31 cellular contexts compared by ENCODE assay signal in the genomic region with DNA sequence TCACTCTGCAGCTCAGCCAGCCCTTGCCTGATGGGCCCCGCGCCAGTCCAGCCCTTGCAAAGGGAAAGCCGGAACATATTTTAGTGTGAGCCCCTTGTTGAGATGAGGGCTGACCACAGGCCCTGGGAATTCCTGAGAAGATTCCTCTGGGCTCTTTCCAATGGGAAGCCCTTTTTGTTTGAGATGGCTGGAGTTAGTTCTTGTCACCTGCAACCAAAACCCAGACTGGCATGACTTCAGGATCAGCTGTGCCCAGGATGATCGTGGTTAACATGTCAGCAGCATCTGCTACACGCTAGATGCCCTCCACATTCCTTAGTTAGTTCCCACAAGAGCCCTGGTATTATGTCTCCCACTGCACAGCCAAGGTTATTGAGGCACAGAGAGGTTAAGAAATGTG. TPM values are rescaled to one million over a fixed set of nuclear protein-coding genes. Genes with fewer than 3 reads are reported as not detected.
"Had no signal": no experiment of that assay in that cellular context is flagged by ENCODE, and none has a peak within 500 bp of the region (broad histone marks: within the 10 kb centered on the region; RNA-seq: fewer than 3 reads in every experiment).

No MANE protein-coding gene starts in this region.

- H3K27me3 Mint-ChIP-seq: activated CD4-positive, alpha-beta T cell treated with anti-CD3 and anti-CD28 coated beads for 36 hours; activated CD4-positive, alpha-beta T cell treated with anti-CD3 and anti-CD28 coated beads, Interleukin-2, amount 10 ng/mL, durations not matched to agents 7 days and 5 days; activated naive CD4-positive, alpha-beta T cell treated with anti-CD3 and anti-CD28 coated beads, Interleukin-2, amount 50 U/mL, for 24 hours; activated T-cell treated with anti-CD3 and anti-CD28 coated beads, Interleukin-2, amount 50 U/mL, for 24 hours had no signal

- H3K4me1 ChIP-seq: ascending aorta, body of pancreas, breast epithelium had no signal

- H3K4me3 ChIP-seq: ascending aorta, body of pancreas, breast epithelium, SJCRH30, SK-N-MC had no signal

- H3K4me1 Mint-ChIP-seq: activated CD4-positive, alpha-beta T cell treated with anti-CD3 and anti-CD28 coated beads for 36 hours; activated CD4-positive, alpha-beta T cell treated with anti-CD3 and anti-CD28 coated beads, Interleukin-2, amount 10 ng/mL, durations not matched to agents 7 days and 5 days; activated naive CD4-positive, alpha-beta T cell treated with anti-CD3 and anti-CD28 coated beads, Interleukin-2, amount 50 U/mL, for 24 hours; activated naive CD8-positive, alpha-beta T cell treated with anti-CD3 and anti-CD28 coated beads, Interleukin-2, amount 10 ng/mL, durations not matched to agents 7 days and 5 days had no signal

- DNase-seq: activated CD4-positive, alpha-beta T cell treated with anti-CD3 and anti-CD28 coated beads for 36 hours; activated CD4-positive, alpha-beta T cell treated with anti-CD3 and anti-CD28 coated beads, Interleukin-2, amount 10 ng/mL, durations not matched to agents 7 days and 5 days; activated CD4-positive, alpha-beta T cell treated with anti-CD3 and anti-CD28 coated beads, Interleukin-2, amount 50 U/mL, for 48 hours; activated CD8-positive, alpha-beta T cell treated with anti-CD3 and anti-CD28 coated beads, Interleukin-2, amount 10 ng/mL, durations not matched to agents 7 days and 5 days; activated gamma-delta T cell; activated naive CD4-positive, alpha-beta T cell treated with Interleukin-2 at 50 U/mL for 16 hours; activated naive CD8-positive, alpha-beta T cell treated with anti-CD3 and anti-CD28 coated beads, Interleukin-2, amount 10 ng/mL, durations not matched to agents 7 days and 5 days; activated T-cell treated with anti-CD3 and anti-CD28 coated beads, Interleukin-2, amount 50 U/mL, for 24 hours; amygdala; body of pancreas; NCI-H1105; NCI-H1417 treated with DMSO at 0.1 percent for 48 hours; NCI-H187 treated with DMSO at 0.1 percent for 48 hours; NCI-H2081; NCI-H226; NCI-H446 treated with DMSO at 0.1 percent for 48 hours; NCI-H524; NCI-H69; NCI-H82; SHP77; SJCRH30 had no signal

- H3K9me3 ChIP-seq: ascending aorta, body of pancreas, breast epithelium, SJCRH30 had no signal

- H3K36me3 ChIP-seq: ascending aorta, breast epithelium, SJCRH30 had no signal

- ATAC-seq: activated CD4-positive, alpha-beta T cell treated with anti-CD3 and anti-CD28 coated beads for 36 hours; activated CD4-positive, CD25-positive, alpha-beta regulatory T cell treated with anti-CD3 and anti-CD28 coated beads, Interleukin-2, amount 50 U/mL, for 24 hours; activated CD8-positive, alpha-beta T cell treated with anti-CD3 and anti-CD28 coated beads, Interleukin-2, amount 10 ng/mL, durations not matched to agents 7 days and 5 days; body of pancreas; Panc1; WTC11 had no signal

- H3K27me3 ChIP-seq: ascending aorta, body of pancreas had no signal

- H3K4me3 Mint-ChIP-seq: activated CD4-positive, alpha-beta T cell treated with anti-CD3 and anti-CD28 coated beads for 36 hours; activated CD4-positive, alpha-beta T cell treated with anti-CD3 and anti-CD28 coated beads, Interleukin-2, amount 10 ng/mL, durations not matched to agents 7 days and 5 days; activated CD8-positive, alpha-beta T cell treated with anti-CD3 and anti-CD28 coated beads, Interleukin-2, amount 10 ng/mL, durations not matched to agents 7 days and 5 days; activated naive CD4-positive, alpha-beta T cell treated with anti-CD3 and anti-CD28 coated beads, Interleukin-2, amount 50 U/mL, for 24 hours; activated naive CD8-positive, alpha-beta T cell treated with anti-CD3 and anti-CD28 coated beads, Interleukin-2, amount 10 ng/mL, durations not matched to agents 7 days and 5 days; activated T-cell treated with anti-CD3 and anti-CD28 coated beads, Interleukin-2, amount 50 U/mL, for 24 hours; T-helper 1 cell treated with Interleukin-12 subunit alpha and Interleukin-12 subunit beta and Interleukin-4 antibody, amounts not matched to agents 30 μg/mL and 1 μg/mL, for 36 hours; T-helper 2 cell treated with Interferon-gamma antibody and Interleukin-4, amounts not matched to agents 5 μg/mL and 100 μg/mL, for 36 hours; WTC11 had no signal

- H3K27ac Mint-ChIP-seq: activated CD4-positive, alpha-beta T cell treated with anti-CD3 and anti-CD28 coated beads for 36 hours; activated CD4-positive, alpha-beta T cell treated with anti-CD3 and anti-CD28 coated beads, Interleukin-2, amount 10 ng/mL, durations not matched to agents 7 days and 5 days; activated CD8-positive, alpha-beta T cell treated with anti-CD3 and anti-CD28 coated beads, Interleukin-2, amount 10 ng/mL, durations not matched to agents 7 days and 5 days; activated naive CD4-positive, alpha-beta T cell treated with anti-CD3 and anti-CD28 coated beads, Interleukin-2, amount 50 U/mL, for 24 hours; activated naive CD8-positive, alpha-beta T cell treated with anti-CD3 and anti-CD28 coated beads, Interleukin-2, amount 10 ng/mL, durations not matched to agents 7 days and 5 days; activated T-cell treated with anti-CD3 and anti-CD28 coated beads, Interleukin-2, amount 50 U/mL, for 24 hours; activated T-helper 2 cell treated with anti-CD3 and anti-CD28 coated beads, Interferon-gamma antibody, Interleukin-2, Interleukin-4, amounts not matched to agents 10 μg/mL and 5 μg/mL and 100 μg/mL, durations not matched to agents 14 hours and 24 hours and 36 hours; T-helper 1 cell treated with Interleukin-12 subunit alpha and Interleukin-12 subunit beta and Interleukin-4 antibody, amounts not matched to agents 30 μg/mL and 1 μg/mL, for 36 hours; T-helper 2 cell treated with Interferon-gamma antibody and Interleukin-4, amounts not matched to agents 5 μg/mL and 100 μg/mL, for 36 hours; WTC11 had no signal

- H3K36me3 Mint-ChIP-seq: activated naive CD4-positive, alpha-beta T cell treated with anti-CD3 and anti-CD28 coated beads, Interleukin-2, amount 50 U/mL, for 24 hours; activated naive CD8-positive, alpha-beta T cell treated with anti-CD3 and anti-CD28 coated beads, Interleukin-2, amount 10 ng/mL, durations not matched to agents 7 days and 5 days; WTC11 had no signal

- H3K27ac ChIP-seq: ascending aorta, body of pancreas, breast epithelium, SJCRH30, SK-N-MC had no signal

- H3K9me3 Mint-ChIP-seq: activated CD4-positive, alpha-beta T cell treated with anti-CD3 and anti-CD28 coated beads, Interleukin-2, amount 10 ng/mL, durations not matched to agents 7 days and 5 days; activated naive CD4-positive, alpha-beta T cell treated with anti-CD3 and anti-CD28 coated beads, Interleukin-2, amount 50 U/mL, for 24 hours; activated naive CD8-positive, alpha-beta T cell treated with anti-CD3 and anti-CD28 coated beads, Interleukin-2, amount 10 ng/mL, durations not matched to agents 7 days and 5 days; activated T-cell treated with anti-CD3 and anti-CD28 coated beads, Interleukin-2, amount 50 U/mL, for 24 hours; activated T-helper 2 cell treated with anti-CD3 and anti-CD28 coated beads, Interferon-gamma antibody, Interleukin-2, Interleukin-4, amounts not matched to agents 10 μg/mL and 5 μg/mL and 100 μg/mL, durations not matched to agents 14 hours and 24 hours and 36 hours; T-helper 1 cell treated with Interleukin-12 subunit alpha and Interleukin-12 subunit beta and Interleukin-4 antibody, amounts not matched to agents 30 μg/mL and 1 μg/mL, for 36 hours; T-helper 2 cell treated with Interferon-gamma antibody and Interleukin-4, amounts not matched to agents 5 μg/mL and 100 μg/mL, for 36 hours; WTC11 had no signal

RNA-seq across cellular contexts. Expression of a gene that starts 33.9 kb away (rescaled TPM):
- total RNA-seq: ascending aorta, body of pancreas had no signal
